1 cellular context compared by ENCODE assay signal in the genomic region with DNA sequence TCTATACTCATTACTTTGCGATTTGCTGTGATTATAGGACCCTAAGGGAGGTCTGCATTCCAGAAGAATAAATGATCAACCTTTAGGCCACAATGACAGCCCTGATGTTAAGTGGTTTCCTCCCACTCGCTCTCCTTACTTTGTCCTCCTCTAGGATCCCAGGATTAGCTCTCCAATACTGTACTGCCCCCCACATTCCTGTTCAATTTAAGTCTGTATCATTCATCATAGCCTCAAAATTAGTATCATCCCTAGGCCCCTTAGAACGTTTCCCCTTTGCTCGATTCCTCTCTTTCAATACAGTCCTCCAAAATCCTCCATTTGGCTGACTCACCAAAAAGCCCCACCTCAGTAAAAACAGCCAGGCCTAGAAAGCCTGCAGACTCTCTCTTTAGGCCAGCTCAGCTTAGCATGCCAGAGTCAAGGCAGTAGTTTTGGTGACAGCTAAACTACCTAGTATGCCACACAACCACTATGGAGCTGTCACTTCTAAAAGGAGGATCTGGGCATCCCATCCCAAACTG.
TF ChIP-seq lines count a peak whose summit lies in the region.

No MANE protein-coding gene starts in this region.

TF ChIP-seq in A549, 52 proteins besides CTCF, POLR2A, EP300 and RAD21 (continued from another document):
- TF ChIP-seq, protein P1, sequence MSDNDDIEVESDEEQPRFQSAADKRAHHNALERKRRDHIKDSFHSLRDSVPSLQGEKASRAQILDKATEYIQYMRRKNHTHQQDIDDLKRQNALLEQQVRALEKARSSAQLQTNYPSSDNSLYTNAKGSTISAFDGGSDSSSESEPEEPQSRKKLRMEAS (IDR thresholded peaks at IDR 0.05): peak; percentile 17; the same call in 1 of the 2 replicates
- peak in 1 of 2 experiments; percentile 65; a peak in 3 of 5 replicates for TF ChIP-seq JUN (IDR thresholded peaks at IDR 0.05)
- no peak for TF ChIP-seq HMGXB4 (CRISPR knock-in tag; IDR thresholded peaks at IDR 0.05; ENCODE audit: borderline replicate concordance)
- peak in 1 of 2 experiments; percentile 31; a peak in 1 of 4 replicates for TF ChIP-seq CEBPB (IDR thresholded peaks at IDR 0.05)
- no peak for TF ChIP-seq FOSB (CRISPR knock-in tag; IDR thresholded peaks at IDR 0.05)
- no peak for TF ChIP-seq EHMT2 (IDR thresholded peaks at IDR 0.05; ENCODE audit: low read depth)
- peak; percentile 21; the same call in 1 of the 2 replicates for TF ChIP-seq TFCP2L1 (CRISPR knock-in tag; IDR thresholded peaks at IDR 0.05)
- no peak for TF ChIP-seq CHD4 (IDR thresholded peaks at IDR 0.05; ENCODE audit: borderline replicate concordance)
- peak; percentile 49; the same call in 1 of the 2 replicates for TF ChIP-seq FOXS1 (CRISPR knock-in tag; IDR thresholded peaks at IDR 0.05)
- no peak for TF ChIP-seq RNF2 (IDR thresholded peaks at IDR 0.05; ENCODE audit: borderline replicate concordance, low read depth)
- no peak for TF ChIP-seq NFE2L2 (conservative IDR thresholded peaks at IDR 0.05; ENCODE audit: low read length)
- TF ChIP-seq MAFK (IDR thresholded peaks at IDR 0.05; ENCODE audit: partially characterized antibody): peak; percentile 96
- TF ChIP-seq ZNF302 (CRISPR knock-in tag; IDR thresholded peaks at IDR 0.05): no peak
- no peak for TF ChIP-seq HDAC2 (IDR thresholded peaks at IDR 0.05)
- TF ChIP-seq, protein P2, sequence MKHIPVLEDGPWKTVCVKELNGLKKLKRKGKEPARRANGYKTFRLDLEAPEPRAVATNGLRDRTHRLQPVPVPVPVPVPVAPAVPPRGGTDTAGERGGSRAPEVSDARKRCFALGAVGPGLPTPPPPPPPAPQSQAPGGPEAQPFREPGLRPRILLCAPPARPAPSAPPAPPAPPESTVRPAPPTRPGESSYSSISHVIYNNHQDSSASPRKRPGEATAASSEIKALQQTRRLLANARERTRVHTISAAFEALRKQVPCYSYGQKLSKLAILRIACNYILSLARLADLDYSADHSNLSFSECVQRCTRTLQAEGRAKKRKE (CRISPR knock-in tag; IDR thresholded peaks at IDR 0.05; ENCODE audit: low read depth): peak; percentile 76; the same call in 1 of the 2 replicates
- no peak for TF ChIP-seq BHLHE40 (IDR thresholded peaks at IDR 0.05; ENCODE audit: low read depth, low read length)
- TF ChIP-seq CHD2 (IDR thresholded peaks at IDR 0.05; ENCODE audit: low read length, partially characterized antibody): no peak
- TF ChIP-seq MAZ (IDR thresholded peaks at IDR 0.05; ENCODE audit: borderline replicate concordance, low read depth, low read length): no peak
- TF ChIP-seq POLR2AphosphoS2 (conservative IDR thresholded peaks at IDR 0.05; ENCODE audit: low read length): no peak
- TF ChIP-seq, protein P3, sequence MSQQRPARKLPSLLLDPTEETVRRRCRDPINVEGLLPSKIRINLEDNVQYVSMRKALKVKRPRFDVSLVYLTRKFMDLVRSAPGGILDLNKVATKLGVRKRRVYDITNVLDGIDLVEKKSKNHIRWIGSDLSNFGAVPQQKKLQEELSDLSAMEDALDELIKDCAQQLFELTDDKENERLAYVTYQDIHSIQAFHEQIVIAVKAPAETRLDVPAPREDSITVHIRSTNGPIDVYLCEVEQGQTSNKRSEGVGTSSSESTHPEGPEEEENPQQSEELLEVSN (IDR thresholded peaks at IDR 0.05; ENCODE audit: borderline replicate concordance, low read depth): no peak
- no peak for TF ChIP-seq KDM1A (IDR thresholded peaks at IDR 0.05; ENCODE audit: low read depth)
- peak; percentile 45; the same call in 1 of the 2 replicates for TF ChIP-seq HOXB5 (CRISPR knock-in tag; IDR thresholded peaks at IDR 0.05)
- TF ChIP-seq CBX8 (IDR thresholded peaks at IDR 0.05): no peak
- no peak for TF ChIP-seq CBX2 (IDR thresholded peaks at IDR 0.05; ENCODE audit: borderline replicate concordance, low read depth)
- TF ChIP-seq GATA3 (IDR thresholded peaks at IDR 0.05; ENCODE audit: borderline replicate concordance): peak; percentile 46; the same call in 1 of the 2 replicates
- no peak for TF ChIP-seq FOSL2 (IDR thresholded peaks at IDR 0.05)
- peak; percentile 57; the same call in 1 of the 2 replicates for TF ChIP-seq FOSL2 (CRISPR knock-in tag; IDR thresholded peaks at IDR 0.05)
- TF ChIP-seq, protein P4, sequence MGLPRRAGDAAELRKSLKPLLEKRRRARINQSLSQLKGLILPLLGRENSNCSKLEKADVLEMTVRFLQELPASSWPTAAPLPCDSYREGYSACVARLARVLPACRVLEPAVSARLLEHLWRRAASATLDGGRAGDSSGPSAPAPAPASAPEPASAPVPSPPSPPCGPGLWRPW (IDR thresholded peaks at IDR 0.05): no peak
- TF ChIP-seq ESRRA (IDR thresholded peaks at IDR 0.05; ENCODE audit: borderline replicate concordance, low read length): no peak
- TF ChIP-seq BCL3 (IDR thresholded peaks at IDR 0.05): no peak
- peak; percentile 64; the same call in 1 of the 2 replicates for TF ChIP-seq HOXA7 (CRISPR knock-in tag; IDR thresholded peaks at IDR 0.05)
- peak; percentile 92 for TF ChIP-seq HOXB13 (CRISPR knock-in tag; IDR thresholded peaks at IDR 0.05; ENCODE audit: low read depth)
- TF ChIP-seq MYC (IDR thresholded peaks at IDR 0.05; ENCODE audit: borderline replicate concordance, low read length): no peak
- no peak for TF ChIP-seq SREBF2 (IDR thresholded peaks at IDR 0.05)
- TF ChIP-seq RARB (CRISPR knock-in tag; IDR thresholded peaks at IDR 0.05): no peak
